In genomic region chr11:124672531-124673215, GRCh38 we compare ENCODE assay signal across 8 cellular contexts. TPM values are rescaled to one million over a fixed set of nuclear protein-coding genes. Genes with fewer than 3 reads are reported as not detected.
DNase-seq lines count a peak whose midpoint lies in the region; ATAC-seq, FAIRE-seq and TF ChIP-seq lines count a peak whose summit lies in the region.

No MANE protein-coding gene starts in this region.

- H2BK12ac ChIP-seq in H1 (ENCODE audit: low read depth, low read length) = no peak overlapping the region

- H4K20me1 ChIP-seq in H1 (replicated peaks in 1 of 2; ENCODE audit: control insufficient read depth in 1 of 2, insufficient read depth in 2 of 2, low read length in 2 of 2) = peaks cover 0 to 3% of the 10 kb centered on the region in 2 experiments

- TF ChIP-seq RAD21 in H1 (IDR thresholded peaks at IDR 0.05 in 1 of 2, conservative IDR thresholded peaks at IDR 0.05 in 1 of 2; ENCODE audit: low read depth in 2 of 2, low read length in 2 of 2) = no peak

- no peaks in the 10 kb centered on the region for H3K79me1 ChIP-seq in H1 (ENCODE audit: low read depth, low read length)

- H2BK20ac ChIP-seq in H1 (ENCODE audit: low read length) = no peak overlapping the region

- peaks cover 25 to 36% (median 33%) of the 10 kb centered on the region in 3 donors for H3K4me1 Mint-ChIP-seq in CD8-positive, alpha-beta memory T cell

- CTCF ChIA-PET in CD8-positive, alpha-beta memory T cell (lab: Charles Lee) = interaction anchor here (0.8 to 6.0 kb wide), 7 partner anchors 74 to 163 kb away, joined by 3 to 105 read pairs (median 8); partner anchors contain the start of gene ESAM
- CTCF ChIA-PET in H1 (lab: Charles Lee; ENCODE audit: partially characterized antibody) = interaction anchor here (1.0 to 3.7 kb wide), 6 partner anchors 9 to 121 kb away, joined by 3 to 20 read pairs (median 6); partner anchors contain the start of gene ESAM

- H3K4me1 ChIP-seq in CD8-positive, alpha-beta memory T cell (ENCODE audit: insufficient read depth, low read length) = peaks cover 36% of the 10 kb centered on the region
- H3K4me1 ChIP-seq in H1 (replicated peaks in 1 of 4; ENCODE audit: control insufficient read depth in 3 of 4, insufficient read depth in 4 of 4, low read length in 3 of 4) (no peaks in the 10 kb centered on the region; a peak in 1 of 7 replicates), neuron (ENCODE audit: insufficient read depth, low read length) (peaks cover 12% of the 10 kb centered on the region)

- no peak overlapping the region for H2BK5ac ChIP-seq in H1 (ENCODE audit: low read depth, low read length)

- no peak overlapping the region for H2BK15ac ChIP-seq in H1 (ENCODE audit: low read length)

- 65% methylated on average over 7 of the region's 7 CpGs; no CpG with 5 or more reads in 1 of the 2 experiments for WGBS in H1 (ENCODE audit: extremely low coverage in 1 of 2, insufficient coverage in 1 of 2, insufficient read length in 1 of 2, insufficient replicate concordance in 2 of 2, low coverage in 1 of 2, low lambda C conversion rate in 2 of 2, missing lambda C conversion rate in 1 of 2), 2 experiments

- peak overlapping the region; percentile 74 to 95 (median 91) for H3K4me3 Mint-ChIP-seq in CD8-positive, alpha-beta memory T cell

- no peak overlapping the region for H3K27ac ChIP-seq in CD8-positive, alpha-beta memory T cell (ENCODE audit: low read depth, low read length)
- H3K27ac ChIP-seq in H1 (ENCODE audit: low read depth, low read length) = no peak overlapping the region

- H3K4me2 ChIP-seq in H1 (ENCODE audit: insufficient read depth in 1 of 2, low read depth in 2 of 2, low read length in 2 of 2) = peak overlapping the region; percentile 90 to 91

- H3K9me3 Mint-ChIP-seq in CD8-positive, alpha-beta memory T cell = no peaks in the 10 kb centered on the region

- no peak overlapping the region for H2BK120ac ChIP-seq in H1 (replicated peaks; ENCODE audit: low read depth, low read length)

- H3K9ac ChIP-seq in H1 (replicated peaks in 1 of 4; ENCODE audit: extremely low read depth in 1 of 4, low read depth in 3 of 4, low read length in 3 of 4) = peak overlapping the region in 1 of 4 experiments; percentile 53; a peak in 4 of 7 replicates

- no peaks in the 10 kb centered on the region for H3K36me3 ChIP-seq in CD8-positive, alpha-beta memory T cell (ENCODE audit: insufficient read depth, low read length)
- no peaks in the 10 kb centered on the region; a peak in 1 of 8 replicates for H3K36me3 ChIP-seq in H1 (ENCODE audit: control insufficient read depth in 2 of 4, insufficient read depth in 4 of 4, low read length in 3 of 4)
- H3K36me3 ChIP-seq in neuron (ENCODE audit: insufficient read depth, low read length) = no peaks in the 10 kb centered on the region

- no peaks in the 10 kb centered on the region for H3K79me2 ChIP-seq in H1 (ENCODE audit: control insufficient read depth in 1 of 2, insufficient read depth in 2 of 2, low read length in 2 of 2)

- peak overlapping the region; percentile 74 for H3K4me3 ChIP-seq in CD8-positive, alpha-beta memory T cell (ENCODE audit: low read length)
- H3K4me3 ChIP-seq in H1 (ENCODE audit: extremely low read depth in 1 of 4, insufficient read depth in 2 of 4, low read depth in 3 of 4, low read length in 4 of 4) (peak overlapping the region; percentile 71 to 90 (median 79)), neuron (ENCODE audit: low read length) (peak overlapping the region; percentile 97)

- POLR2A ChIA-PET in CD8-positive, alpha-beta memory T cell (lab: Charles Lee) = interaction anchor here (0.5 to 1.8 kb wide), 3 partner anchors 74 to 90 kb away, joined by 4 to 23 read pairs (median 4); partner anchors contain the start of gene ESAM
- POLR2A ChIA-PET in H1 (lab: Charles Lee; ENCODE audit: partially characterized antibody) = interaction anchor here (0.8 to 1.7 kb wide), 14 partner anchors 9 to 164 kb away, joined by 3 to 7 read pairs (median 4); partner anchors contain the start of genes MSANTD2 and NRGN

- H3K23me2 ChIP-seq in H1 (ENCODE audit: low read depth, low read length) = peaks cover 5% of the 10 kb centered on the region; the same call in 1 of the 2 replicates

- H3K18ac ChIP-seq in H1 (ENCODE audit: extremely low read depth, low read length) = no peak overlapping the region

- no peaks in the 10 kb centered on the region for H3K9me3 ChIP-seq in CD8-positive, alpha-beta memory T cell (ENCODE audit: low read length)
- H3K9me3 ChIP-seq in H1 (ENCODE audit: insufficient read depth in 2 of 2, low read depth in 1 of 2, low read length in 1 of 2) = no peaks in the 10 kb centered on the region
- no peaks in the 10 kb centered on the region for H3K9me3 ChIP-seq in neuron (ENCODE audit: low read length)

- no peak overlapping the region for H3K23ac ChIP-seq in H1 (ENCODE audit: insufficient read length)

- H3K27me3 ChIP-seq in CD8-positive, alpha-beta memory T cell (ENCODE audit: insufficient read depth, low read length, poor library complexity, severe bottlenecking) = no peaks in the 10 kb centered on the region
- H3K27me3 ChIP-seq in H1 (replicated peaks in 1 of 4; ENCODE audit: control insufficient read depth in 3 of 4, extremely low read depth in 1 of 4, insufficient read depth in 3 of 4, low read length in 3 of 4) = peaks cover 0 to 15% (median 8%) of the 10 kb centered on the region in 4 experiments; a peak in 6 of 7 replicates
- H3K27me3 ChIP-seq in neuron (ENCODE audit: insufficient read depth, low read length) = no peaks in the 10 kb centered on the region

- no peak overlapping the region for H3K56ac ChIP-seq in H1 (replicated peaks; ENCODE audit: insufficient read length, low read depth, low read length)

- DNase-seq in CD8-positive, alpha-beta memory T cell = peak in 1 of 5 donors; percentile 9
- DNase-seq in OCI-M1 (lab: John Stamatoyannopoulos, UW) = peak; percentile 74
- DNase-seq in H1 (ENCODE audit: low read depth in 1 of 2, low spot score in 2 of 2) = no peak
- DNase-seq in effector CD4-positive, alpha-beta T cell = no peak
- DNase-seq in activated gamma-delta T cell (lab: John Stamatoyannopoulos, UW) = no peak

- H4K5ac ChIP-seq in H1 (ENCODE audit: insufficient read length, low read depth, low read length) = no peak overlapping the region

- H3K27me3 Mint-ChIP-seq in CD8-positive, alpha-beta memory T cell = peaks cover 2 to 10% of the 10 kb centered on the region in 2 donors

- FAIRE-seq in H1 (lab: Jason Lieb, UNC) = no peak

- no peak for TF ChIP-seq POLR2A in H1 (IDR thresholded peaks at IDR 0.05; ENCODE audit: control extremely low read depth in 1 of 2, low read depth in 2 of 2, low read length in 2 of 2)

- TF ChIP-seq CTCF in H1 (IDR thresholded peaks at IDR 0.05; ENCODE audit: control extremely low read depth in 1 of 3, insufficient read depth in 1 of 3, low read depth in 1 of 3, low read length in 3 of 3) = no peak

- no peak overlapping the region for H3K4ac ChIP-seq in H1 (replicated peaks; ENCODE audit: insufficient read length, low read depth, low read length)

- peak overlapping the region in 7 of 8 donors; percentile 56 to 92 (median 80) for H3K27ac Mint-ChIP-seq in CD8-positive, alpha-beta memory T cell

- H2AFZ ChIP-seq in H1 (ENCODE audit: low read length) = no peak overlapping the region
- peak overlapping the region; percentile 98 for H2AFZ ChIP-seq in neuron (ENCODE audit: low read depth, low read length)

- ATAC-seq in HG03280 (IDR thresholded peaks at IDR 0.05; ENCODE audit: unreplicated experiment) = no peak
- ATAC-seq in HG03354 (IDR thresholded peaks at IDR 0.05; ENCODE audit: poor library complexity, severe bottlenecking, unreplicated experiment) = no peak

- H2AK5ac ChIP-seq in H1 (ENCODE audit: low read depth, low read length) = no peak overlapping the region

- TF ChIP-seq EP300 in H1 (IDR thresholded peaks at IDR 0.05; ENCODE audit: borderline replicate concordance in 1 of 2, low read depth in 2 of 2, low read length in 2 of 2) = no peak

- no peak overlapping the region for H4K91ac ChIP-seq in H1 (replicated peaks; ENCODE audit: insufficient read length, low read length)

- H3K36me3 Mint-ChIP-seq in CD8-positive, alpha-beta memory T cell = peaks cover 0 to 4% (median 0%) of the 10 kb centered on the region in 3 donors

- H3K14ac ChIP-seq in H1 (ENCODE audit: insufficient read length) = no peak overlapping the region

- no peak overlapping the region for H4K8ac ChIP-seq in H1 (ENCODE audit: extremely low read depth, insufficient read depth, low read length)

RNA-seq across cellular contexts. Expression of gene SIAE, which starts 0.9 kb away (rescaled TPM):
- 1 to 10 TPM; 4.0 to 5.2 TPM for total RNA-seq in CD8-positive, alpha-beta memory T cell
- 0.85 TPM for polyA plus RNA-seq in CD8-positive, alpha-beta memory T cell
- total RNA-seq in H1 (2021; fragmentation: NEBNext Ultra II Directional; extraction: Animal tissue kit (Norgen Biotek cat#: 25700)) = 1.7 and 2.3 TPM in 2 replicates
- polyA plus RNA-seq in H1 (2011; rRNA removed) = 1.9 and 3.7 TPM in 2 replicates
- 3.5 TPM for polyA plus RNA-seq in H1 (2011; cell fraction: cytosol; rRNA removed)
- polyA plus RNA-seq in H1 (2011; cell fraction: nucleus; rRNA removed) = 4.7 TPM
- polyA plus RNA-seq in H1 (2012, experiment 1 of 2) = 1.7 to 3.0 TPM (median 2.9 TPM) in 4 replicates
- 0.42 TPM for polyA plus RNA-seq in H1 (2012, experiment 2 of 2)
- 3.6 TPM for polyA plus RNA-seq in H1 (2013, experiment 1 of 2)
- 3.7 TPM for polyA plus RNA-seq in H1 (2013, experiment 2 of 2)
- 2.6 and 4.5 TPM in 2 replicates for polyA minus RNA-seq in H1 (2011; rRNA and poly(A)+ RNA removed)
- 0.95 TPM for polyA minus RNA-seq in H1 (2011; cell fraction: cytosol; rRNA and poly(A)+ RNA removed)
- polyA minus RNA-seq in H1 (2011; cell fraction: nucleus; rRNA and poly(A)+ RNA removed) = 1.4 TPM

RNA-seq across cellular contexts. Expression of gene SPA17, which starts 1.0 kb away (rescaled TPM):
- total RNA-seq in CD8-positive, alpha-beta memory T cell = 1 to 10 TPM; 2.2 to 3.9 TPM
- 1.4 TPM for polyA plus RNA-seq in CD8-positive, alpha-beta memory T cell
- total RNA-seq in H1 (2021; fragmentation: NEBNext Ultra II Directional; extraction: Animal tissue kit (Norgen Biotek cat#: 25700)) = 4.2 and 5.2 TPM in 2 replicates
- 1.8 and 3.7 TPM in 2 replicates for polyA plus RNA-seq in H1 (2011; rRNA removed)
- 4.8 TPM for polyA plus RNA-seq in H1 (2011; cell fraction: cytosol; rRNA removed)
- polyA plus RNA-seq in H1 (2011; cell fraction: nucleus; rRNA removed) = 1.4 TPM
- 5.5 to 7.6 TPM (median 6.4 TPM) in 4 replicates for polyA plus RNA-seq in H1 (2012, experiment 1 of 2)
- 3.0 TPM for polyA plus RNA-seq in H1 (2012, experiment 2 of 2)
- 9.1 TPM for polyA plus RNA-seq in H1 (2013, experiment 1 of 2)
- polyA plus RNA-seq in H1 (2013, experiment 2 of 2) = 8.7 TPM
- 1.4 and 2.3 TPM in 2 replicates for polyA minus RNA-seq in H1 (2011; rRNA and poly(A)+ RNA removed)
- polyA minus RNA-seq in H1 (2011; cell fraction: cytosol; rRNA and poly(A)+ RNA removed) = 1.5 TPM
- 4.6 TPM for polyA minus RNA-seq in H1 (2011; cell fraction: nucleus; rRNA and poly(A)+ RNA removed)

RNA-seq across cellular contexts. Expression of gene TBRG1, which starts 50.0 kb away (rescaled TPM):
- total RNA-seq in CD8-positive, alpha-beta memory T cell = 10 to 100 TPM; 38.4 to 49.5 TPM
- polyA plus RNA-seq in CD8-positive, alpha-beta memory T cell = 36.3 TPM
- 22.7 and 26.7 TPM in 2 replicates for total RNA-seq in H1 (2021; fragmentation: NEBNext Ultra II Directional; extraction: Animal tissue kit (Norgen Biotek cat#: 25700))
- 13.6 and 16.3 TPM in 2 replicates for polyA plus RNA-seq in H1 (2011; rRNA removed)
- 18.8 TPM for polyA plus RNA-seq in H1 (2011; cell fraction: cytosol; rRNA removed)
- 56.8 TPM for polyA plus RNA-seq in H1 (2011; cell fraction: nucleus; rRNA removed)
- 18.4 to 29.3 TPM (median 20.6 TPM) in 4 replicates for polyA plus RNA-seq in H1 (2012, experiment 1 of 2)
- polyA plus RNA-seq in H1 (2012, experiment 2 of 2) = 10.0 TPM
- polyA plus RNA-seq in H1 (2013, experiment 1 of 2) = 25.2 TPM
- 21.6 TPM for polyA plus RNA-seq in H1 (2013, experiment 2 of 2)
- polyA minus RNA-seq in H1 (2011; rRNA and poly(A)+ RNA removed) = 20.9 and 23.2 TPM in 2 replicates
- 14.7 TPM for polyA minus RNA-seq in H1 (2011; cell fraction: cytosol; rRNA and poly(A)+ RNA removed)
- 31.5 TPM for polyA minus RNA-seq in H1 (2011; cell fraction: nucleus; rRNA and poly(A)+ RNA removed)
